ENCODE assay signal across 1 cellular context in genomic region chr4:70831293-70831692, GRCh38.
TF ChIP-seq lines count a peak whose summit lies in the region.

No MANE protein-coding gene starts in this region.

TF ChIP-seq in K562, 482 proteins besides CTCF, POLR2A, EP300 and RAD21:
- TF ChIP-seq TCFL5 (CRISPR knock-in tag; conservative IDR thresholded peaks at IDR 0.05) (no peak), ZNF583 (CRISPR knock-in tag; IDR thresholded peaks at IDR 0.05) (no peak), SMARCA4 (IDR thresholded peaks at IDR 0.05) (no peak), ZNF444 (CRISPR knock-in tag; IDR thresholded peaks at IDR 0.05) (no peak), ZNF77 (CRISPR knock-in tag; IDR thresholded peaks at IDR 0.05) (no peak), FOXA3 (CRISPR knock-in tag; conservative IDR thresholded peaks at IDR 0.05 in 1 of 2, IDR thresholded peaks at IDR 0.05 in 1 of 2) (no peak), POLR2AphosphoS2 (IDR thresholded peaks at IDR 0.05; ENCODE audit: low read length) (no peak), HES1 (IDR thresholded peaks at IDR 0.05; ENCODE audit: low read depth) (no peak), RFX5 (IDR thresholded peaks at IDR 0.05; ENCODE audit: low read depth, low read length) (no peak)
